In the genomic region with DNA sequence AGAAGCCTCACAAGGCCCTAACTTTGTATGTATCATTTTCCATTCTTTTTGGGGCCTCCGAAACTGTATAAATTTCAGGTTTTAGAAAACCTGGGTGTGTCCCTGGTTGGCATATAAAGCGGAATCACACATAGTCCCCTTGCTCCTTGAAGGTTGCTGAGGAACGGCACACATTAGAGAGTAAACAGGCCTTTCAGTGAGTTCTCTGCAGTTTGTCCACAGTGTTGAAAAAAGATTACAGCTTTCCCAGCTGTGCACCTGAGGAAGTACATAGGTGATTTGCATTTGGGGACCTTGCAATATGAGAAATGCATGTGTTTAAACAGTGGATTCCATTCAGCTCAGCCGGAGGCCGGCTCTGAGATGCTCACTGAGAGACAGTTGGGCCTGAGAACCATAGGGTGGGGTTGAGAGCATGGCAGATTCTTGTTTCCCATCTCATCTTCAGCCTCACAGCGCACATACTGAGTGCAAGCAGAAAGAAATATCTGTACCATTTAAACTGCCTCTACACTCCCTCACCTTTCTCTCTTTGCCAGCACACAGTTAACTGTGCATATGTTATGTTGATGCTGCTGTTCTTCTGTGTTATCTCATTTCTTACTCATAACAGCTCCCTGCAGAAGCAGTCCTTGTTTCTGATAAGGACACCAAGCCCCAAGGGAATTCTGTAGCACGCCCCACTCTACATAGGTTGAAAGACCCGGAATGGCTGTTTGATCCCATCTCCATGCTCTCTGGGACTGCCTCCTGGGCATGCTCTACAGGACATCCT, we compare ENCODE assay signal across 16 cellular contexts.
DNase-seq lines count a peak whose midpoint lies in the region; FAIRE-seq and TF ChIP-seq lines count a peak whose summit lies in the region.
"Had no signal": no experiment of that assay in that cellular context is flagged by ENCODE, and none has a peak within 500 bp of the region (broad histone marks: within the 10 kb centered on the region; RNA-seq: fewer than 3 reads in every experiment).

No MANE protein-coding gene starts in this region.

- H3K9me3 ChIP-seq in kidney (ENCODE audit: control insufficient read depth in 1 of 2, low read length in 2 of 2) = no peaks in the 10 kb centered on the region
- H3K9me3 ChIP-seq: A549, Caco-2, SJSA1 had no signal

- H3K27ac Mint-ChIP-seq in nephron progenitor cell = peak overlapping the region; percentile 96

- no peaks in the 10 kb centered on the region for H3K36me3 ChIP-seq in kidney (ENCODE audit: control insufficient read depth in 1 of 2, insufficient read depth in 2 of 2, low read length in 2 of 2)
- H3K36me3 ChIP-seq: SJSA1 had no signal

- no peak overlapping the region for H3K4me3 ChIP-seq in kidney (ENCODE audit: low read length in 2 of 2)
- H3K4me3 ChIP-seq: A549, GM12878, SJSA1 had no signal

- peaks cover 7% of the 10 kb centered on the region for H3K27me3 Mint-ChIP-seq in nephron progenitor cell (ENCODE audit: low read depth, poor library complexity)

- no peak overlapping the region for H3K4me3 Mint-ChIP-seq in nephron progenitor cell
- H3K4me3 Mint-ChIP-seq: CD14-positive monocyte, IgD-negative memory B cell had no signal

- H3K4me1 Mint-ChIP-seq in nephron progenitor cell = peaks cover 81% of the 10 kb centered on the region

- peak; percentile 32 for DNase-seq in activated CD8-positive, alpha-beta memory T cell treated with anti-CD3 and anti-CD28 coated beads for 24 hours
- no peak for DNase-seq in activated CD8-positive, alpha-beta memory T cell treated with anti-CD3 and anti-CD28 coated beads, Interleukin-2, amount 50 U/mL, for 48 hours
- peak; percentile 48 for DNase-seq in NCI-H774 (lab: John Stamatoyannopoulos, UW)
- DNase-seq in nephron progenitor cell = no peak
- no peak for DNase-seq in islet precursor cell
- DNase-seq in kidney = no peak
- DNase-seq in pons (ENCODE audit: low spot score) = no peak
- DNase-seq: Caco-2; HCEC 1CT; NK-92 treated with Interleukin-12 subunit alpha and Interleukin-12 subunit beta, amount 100 ng/mL, for 24 hours; PC-3 had no signal

- peaks cover 94% of the 10 kb centered on the region for H3K36me3 Mint-ChIP-seq in nephron progenitor cell (ENCODE audit: low read depth)
- H3K36me3 Mint-ChIP-seq: CD14-positive monocyte, IgD-negative memory B cell had no signal

- intact Hi-C loops in kidney (cut with DNase I) = no loop called here

- H3K27ac ChIP-seq in kidney (ENCODE audit: low read depth in 2 of 2, low read length in 2 of 2) = no peak overlapping the region
- H3K27ac ChIP-seq: A549, SJSA1 had no signal

- no peak overlapping the region for H3K9ac ChIP-seq in kidney (ENCODE audit: low read length in 2 of 2)

- H3K4me1 ChIP-seq in kidney (ENCODE audit: control insufficient read depth in 1 of 2, insufficient read depth in 1 of 2, low read depth in 1 of 2, low read length in 2 of 2) = peaks cover 3 to 5% of the 10 kb centered on the region in 2 donors
- H3K4me1 ChIP-seq: A549, Caco-2 had no signal

- no peaks in the 10 kb centered on the region for H3K9me3 Mint-ChIP-seq in nephron progenitor cell
- H3K9me3 Mint-ChIP-seq: IgD-negative memory B cell had no signal

- TF ChIP-seq CTCF in nephron progenitor cell (IDR thresholded peaks at IDR 0.05) (no peak), kidney (IDR thresholded peaks at IDR 0.05; ENCODE audit: borderline replicate concordance, extremely low read depth, insufficient read depth) (no peak)

- FAIRE-seq in kidney (lab: Jason Lieb, UNC) = no peak
- FAIRE-seq: A549, GM12878 had no signal

Comparison
In these comparisons a context has a peak if more than half of its experiments do, and no peak if none do; other contexts are left out.
1. DNase-seq: peak in activated CD8-positive, alpha-beta memory T cell treated with anti-CD3 and anti-CD28 coated beads for 24 hours (single experiment) and NCI-H774 (single experiment); none in activated CD8-positive, alpha-beta memory T cell treated with anti-CD3 and anti-CD28 coated beads, Interleukin-2, amount 50 U/mL, for 48 hours (single experiment), nephron progenitor cell (single experiment), islet precursor cell (single experiment), kidney (single experiment) and pons (single experiment).